ENCODE assay signal across 8 cellular contexts in the genomic region with DNA sequence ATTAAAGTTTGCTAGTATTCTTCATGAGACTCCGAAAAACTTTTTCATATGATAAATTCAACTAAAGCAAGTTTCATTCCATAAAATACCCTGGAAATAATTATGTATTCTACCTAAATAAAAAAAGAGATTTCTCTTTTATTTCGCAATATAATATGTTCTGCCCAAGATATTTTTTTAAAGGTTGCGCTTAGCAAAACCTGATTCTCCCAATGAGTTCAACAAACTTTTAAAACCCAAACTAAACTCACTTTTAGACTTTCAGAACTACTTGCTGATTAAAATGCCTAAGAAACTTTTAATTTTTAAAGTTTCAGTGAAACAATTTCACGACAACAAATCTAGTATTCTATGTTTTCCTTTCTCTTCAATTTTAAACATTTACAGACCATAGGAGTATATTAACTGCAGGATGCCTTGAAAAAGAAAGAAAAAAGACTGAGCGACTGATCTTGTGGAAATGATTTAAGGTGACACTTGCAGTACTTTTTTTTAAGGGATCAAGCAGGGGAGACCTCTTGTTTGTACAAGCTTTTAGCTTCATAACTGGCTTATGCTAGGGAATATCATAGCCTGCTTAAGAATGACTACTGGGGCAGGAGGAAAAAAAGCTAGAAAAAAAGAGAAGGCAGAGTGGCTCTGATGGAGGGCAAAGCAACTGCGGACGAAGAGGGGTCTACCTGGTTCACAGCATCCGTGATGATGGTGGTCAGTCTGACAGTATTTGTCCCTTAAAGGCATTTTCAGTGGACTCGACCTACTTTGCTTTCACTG. TPM values are rescaled to one million over a fixed set of nuclear protein-coding genes. Genes with fewer than 3 reads are reported as not detected.
DNase-seq lines count a peak whose midpoint lies in the region; ATAC-seq and TF ChIP-seq lines count a peak whose summit lies in the region.

No MANE protein-coding gene starts in this region.

- CTCF ChIA-PET in activated naive CD4-positive, alpha-beta T cell treated with anti-CD3 and anti-CD28 coated beads, Interleukin-2, amount 10 ng/mL, durations not matched to agents 7 days and 5 days (lab: Charles Lee), result interaction anchor here (1.2 kb wide), 1 partner anchor 56 kb away, joined by 6 read pairs; no protein-coding TSS in a partner anchor

- TF ChIP-seq CTCF in ascending aorta (IDR thresholded peaks at IDR 0.05) (no peak), lower leg skin (IDR thresholded peaks at IDR 0.05) (no peak), type B pancreatic cell (conservative IDR thresholded peaks at IDR 0.05) (no peak)

- no peak for ATAC-seq in GM19035 (IDR thresholded peaks at IDR 0.05; ENCODE audit: unreplicated experiment)
- no peak for ATAC-seq in HG03139 (IDR thresholded peaks at IDR 0.05; ENCODE audit: unreplicated experiment)

- peak overlapping the region; percentile 95 for H3K27ac Mint-ChIP-seq in activated naive CD4-positive, alpha-beta T cell treated with anti-CD3 and anti-CD28 coated beads, Interleukin-2, amount 10 ng/mL, durations not matched to agents 7 days and 5 days
- peak overlapping the region; percentile 94 for H3K27ac Mint-ChIP-seq in type B pancreatic cell

- H3K27me3 ChIP-seq in ascending aorta, result no peaks in the 10 kb centered on the region

- H3K36me3 Mint-ChIP-seq in activated naive CD4-positive, alpha-beta T cell treated with anti-CD3 and anti-CD28 coated beads, Interleukin-2, amount 10 ng/mL, durations not matched to agents 7 days and 5 days, result peaks cover 39% of the 10 kb centered on the region
- peaks cover 20% of the 10 kb centered on the region for H3K36me3 Mint-ChIP-seq in type B pancreatic cell

- H3K27me3 Mint-ChIP-seq in activated naive CD4-positive, alpha-beta T cell treated with anti-CD3 and anti-CD28 coated beads, Interleukin-2, amount 10 ng/mL, durations not matched to agents 7 days and 5 days, result peaks cover 20% of the 10 kb centered on the region
- H3K27me3 Mint-ChIP-seq in type B pancreatic cell, result peaks cover 17% of the 10 kb centered on the region

- H3K9me3 Mint-ChIP-seq in activated naive CD4-positive, alpha-beta T cell treated with anti-CD3 and anti-CD28 coated beads, Interleukin-2, amount 10 ng/mL, durations not matched to agents 7 days and 5 days, result no peaks in the 10 kb centered on the region
- H3K9me3 Mint-ChIP-seq in type B pancreatic cell, result no peaks in the 10 kb centered on the region

- H3K4me3 ChIP-seq in ascending aorta, result peak overlapping the region; percentile 94 to 97
- H3K4me3 ChIP-seq in lower leg skin (ENCODE audit: low read depth, poor library complexity, severe bottlenecking), result peak overlapping the region; percentile 98

- intact Hi-C loops in ascending aorta (cut with DNase I) (loop anchor here (5.0 kb wide), 1 partner anchor 951 kb away; a partner anchor contains a TSS), lower leg skin (cut with DNase I; ENCODE audit: low total_unique reads) (no loop called here)

- peak overlapping the region; percentile 90 for H3K4me3 Mint-ChIP-seq in activated naive CD4-positive, alpha-beta T cell treated with anti-CD3 and anti-CD28 coated beads, Interleukin-2, amount 10 ng/mL, durations not matched to agents 7 days and 5 days
- peak overlapping the region; percentile 97 for H3K4me3 Mint-ChIP-seq in type B pancreatic cell

- 51% methylated on average over 9 of the region's 9 CpGs for WGBS in lower leg skin, 2 donors

- H3K9me3 ChIP-seq in ascending aorta, result no peaks in the 10 kb centered on the region

- DNase-seq in activated naive CD4-positive, alpha-beta T cell treated with anti-CD3 and anti-CD28 coated beads, Interleukin-2, amount 10 ng/mL, durations not matched to agents 7 days and 5 days, result no peak
- DNase-seq in activated naive CD4-positive, alpha-beta T cell (lab: John Stamatoyannopoulos, UW), result no peak
- DNase-seq in ascending aorta (ENCODE audit: low spot score in 2 of 2) (no peak), lower leg skin (ENCODE audit: low spot score in 2 of 2) (no peak), type B pancreatic cell (ENCODE audit: extremely low spot score, unreplicated experiment) (no peak)
- DNase-seq in stimulated activated CD4-positive, alpha-beta T cell treated with anti-CD3 and anti-CD28 coated beads, Interleukin-2, amount 100 ng/mL, for 24 hours, result no peak

- peaks cover 9 to 15% of the 10 kb centered on the region in 2 donors for H3K4me1 ChIP-seq in ascending aorta

- H3K27ac ChIP-seq in ascending aorta, result peak overlapping the region in 1 of 2 donors; percentile 99

- H3K36me3 ChIP-seq in ascending aorta, result peaks cover 0 to 8% of the 10 kb centered on the region in 2 donors

- H3K4me1 Mint-ChIP-seq in activated naive CD4-positive, alpha-beta T cell treated with anti-CD3 and anti-CD28 coated beads, Interleukin-2, amount 10 ng/mL, durations not matched to agents 7 days and 5 days, result peaks cover 59% of the 10 kb centered on the region
- H3K4me1 Mint-ChIP-seq in type B pancreatic cell (ENCODE audit: unreplicated experiment), result peaks cover 14% of the 10 kb centered on the region

- no peak for TF ChIP-seq POLR2A in lower leg skin (IDR thresholded peaks at IDR 0.05)

RNA-seq across cellular contexts. Expression of a gene that starts 1.5 kb away (rescaled TPM):
- total RNA-seq in ascending aorta (36.9 TPM), lower leg skin (10 to 100 TPM; 43.3 to 60.9 (median 49.3) TPM), type B pancreatic cell (ENCODE audit: low replicate concordance) (25.8 and 26.2 TPM in 2 replicates)
